Comparison of ENCODE assay signal across 1 cellular context in genomic region chr3:31937225-31937624, GRCh38.
TF ChIP-seq lines count a peak whose summit lies in the region.

No MANE protein-coding gene starts in this region.

TF ChIP-seq in HEK293, 187 proteins besides CTCF, POLR2A, EP300 and RAD21 (continued from another document):
- peak; percentile 38; the same call in 1 of the 2 replicates for TF ChIP-seq PRDM4 (tag by site-specific recombination; IDR thresholded peaks at IDR 0.05)
TF ChIP-seq in HEK293: peak in this region for 2.
